In the genomic region with DNA sequence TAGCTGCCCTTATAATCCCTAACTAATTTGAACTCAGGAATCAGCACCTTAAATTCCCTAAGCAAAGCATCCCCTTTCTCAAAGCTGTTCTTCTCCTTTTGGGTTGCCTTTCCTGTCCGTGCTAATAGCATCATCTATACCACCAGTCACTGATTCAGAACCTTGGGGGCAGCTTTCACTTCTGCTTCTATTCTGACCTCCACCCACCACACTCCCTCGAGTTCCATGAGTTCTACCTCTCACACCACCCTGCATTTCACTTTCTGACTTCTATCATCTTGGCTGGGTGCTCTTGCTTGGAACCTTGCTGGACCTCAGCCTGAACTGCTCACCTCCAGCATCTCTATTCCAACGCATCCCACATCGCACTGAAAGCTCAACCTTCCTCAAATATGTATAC, we compare ENCODE assay signal across 13 cellular contexts.
DNase-seq lines count a peak whose midpoint lies in the region; ATAC-seq lines count a peak whose summit lies in the region.
"Had no signal": no experiment of that assay in that cellular context is flagged by ENCODE, and none has a peak within 500 bp of the region (broad histone marks: within the 10 kb centered on the region; RNA-seq: fewer than 3 reads in every experiment).

No MANE protein-coding gene starts in this region.

- no peaks in the 10 kb centered on the region for H3K9me3 Mint-ChIP-seq in stimulated activated memory B cell treated with anti-CD40 and anti-IgM and Interleukin-4, amounts not matched to agents 10 μg/mL and 1 μg/mL and 100 μg/mL, for 72 hours
- H3K9me3 Mint-ChIP-seq: activated CD4-positive, alpha-beta memory T cell treated with anti-CD3 and anti-CD28 coated beads for 36 hours; activated naive CD4-positive, alpha-beta T cell treated with anti-CD3 and anti-CD28 coated beads, Interleukin-2, amount 50 U/mL, for 24 hours had no signal

- no peaks in the 10 kb centered on the region for H3K36me3 Mint-ChIP-seq in stimulated activated memory B cell treated with anti-CD40 and anti-IgM and Interleukin-4, amounts not matched to agents 10 μg/mL and 1 μg/mL and 100 μg/mL, for 72 hours
- H3K36me3 Mint-ChIP-seq: activated CD4-positive, alpha-beta memory T cell treated with anti-CD3 and anti-CD28 coated beads for 36 hours; activated naive CD4-positive, alpha-beta T cell treated with anti-CD3 and anti-CD28 coated beads, Interleukin-2, amount 50 U/mL, for 24 hours had no signal

- no peaks in the 10 kb centered on the region for H3K27me3 Mint-ChIP-seq in stimulated activated memory B cell treated with anti-CD40 and anti-IgM and Interleukin-4, amounts not matched to agents 10 μg/mL and 1 μg/mL and 100 μg/mL, for 72 hours

- ATAC-seq in GM19025 (IDR thresholded peaks at IDR 0.05; ENCODE audit: low read depth, unreplicated experiment) (peak; percentile 98), GM21717 (IDR thresholded peaks at IDR 0.05; ENCODE audit: unreplicated experiment) (peak; percentile 100), HG03135 (IDR thresholded peaks at IDR 0.05; ENCODE audit: unreplicated experiment) (peak; percentile 99)
- peak; percentile 86 for ATAC-seq in stimulated activated memory B cell treated with anti-CD40 and anti-IgM and Interleukin-4, amounts not matched to agents 10 μg/mL and 1 μg/mL and 100 μg/mL, for 72 hours
- ATAC-seq: gastrocnemius medialis had no signal

- H3K4me1 Mint-ChIP-seq in stimulated activated memory B cell treated with anti-CD40 and anti-IgM and Interleukin-4, amounts not matched to agents 10 μg/mL and 1 μg/mL and 100 μg/mL, for 72 hours, result peaks cover 12% of the 10 kb centered on the region
- H3K4me1 Mint-ChIP-seq: activated naive CD4-positive, alpha-beta T cell treated with anti-CD3 and anti-CD28 coated beads, Interleukin-2, amount 50 U/mL, for 24 hours had no signal

- H3K4me3 Mint-ChIP-seq in stimulated activated memory B cell treated with anti-CD40 and anti-IgM and Interleukin-4, amounts not matched to agents 10 μg/mL and 1 μg/mL and 100 μg/mL, for 72 hours, result no peak overlapping the region
- H3K4me3 Mint-ChIP-seq: activated CD4-positive, alpha-beta memory T cell treated with anti-CD3 and anti-CD28 coated beads for 36 hours; activated naive CD4-positive, alpha-beta T cell treated with anti-CD3 and anti-CD28 coated beads, Interleukin-2, amount 50 U/mL, for 24 hours had no signal

- no peak overlapping the region for H3K27ac Mint-ChIP-seq in stimulated activated memory B cell treated with anti-CD40 and anti-IgM and Interleukin-4, amounts not matched to agents 10 μg/mL and 1 μg/mL and 100 μg/mL, for 72 hours
- H3K27ac Mint-ChIP-seq: activated CD4-positive, alpha-beta memory T cell treated with anti-CD3 and anti-CD28 coated beads for 36 hours; activated naive CD4-positive, alpha-beta T cell treated with anti-CD3 and anti-CD28 coated beads, Interleukin-2, amount 50 U/mL, for 24 hours had no signal

- no peak for DNase-seq in activated T-cell treated with anti-CD3 and anti-CD28 coated beads, Interleukin-2, amount 50 U/mL, for 1 hour
- DNase-seq in HuH-7 (ENCODE audit: low spot score) (no peak), amniotic stem cell (lab: John Stamatoyannopoulos, UW) (no peak)
- DNase-seq: activated CD4-positive, alpha-beta memory T cell treated with anti-CD3 and anti-CD28 coated beads for 36 hours; cortex of kidney; gastrocnemius medialis; GM23248; stimulated activated CD4-positive, alpha-beta T cell treated with anti-CD3 and anti-CD28 coated beads, Interleukin-2, amount 100 ng/mL, for 24 hours had no signal
